21 cellular contexts compared by ENCODE assay signal in the genomic region with DNA sequence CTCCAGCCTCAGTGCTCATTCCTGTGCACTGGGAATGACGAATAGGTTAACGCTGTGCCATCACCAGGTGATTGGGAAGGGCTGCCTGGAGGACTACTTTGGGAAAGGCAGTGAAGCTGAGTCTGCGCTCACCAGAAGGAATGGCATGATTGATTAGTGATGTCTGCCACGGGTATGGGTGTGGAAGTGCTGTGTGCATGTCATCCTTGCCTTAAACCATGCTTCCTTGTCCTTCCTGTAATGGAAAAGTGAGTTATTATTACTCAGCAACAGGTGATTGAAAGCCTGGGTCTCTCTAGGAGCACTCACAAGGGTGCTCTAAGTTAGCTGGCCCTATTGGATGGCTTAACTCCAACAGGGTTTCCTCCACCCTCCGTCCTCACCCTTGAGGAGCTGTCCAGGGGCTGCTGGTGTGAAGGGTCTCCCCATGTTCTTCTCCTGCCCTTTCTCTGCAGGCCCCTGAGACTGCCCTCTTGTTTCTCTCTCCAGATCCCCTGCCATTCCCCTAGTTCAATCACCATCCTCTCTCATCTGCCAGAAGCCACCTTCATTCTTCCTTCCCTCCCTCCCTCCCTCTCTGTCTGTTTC.
"Had no signal": no experiment of that assay in that cellular context is flagged by ENCODE, and none has a peak within 500 bp of the region (broad histone marks: within the 10 kb centered on the region; RNA-seq: fewer than 3 reads in every experiment).

No MANE protein-coding gene starts in this region.

- H3K36me3 Mint-ChIP-seq: memory B cell; mesothelial cell of epicardium; natural killer cell; stimulated activated naive B cell treated with anti-CD40 and anti-IgM and Interleukin-4, amounts not matched to agents 10 μg/mL and 1 μg/mL and 100 μg/mL, for 72 hours had no signal

- H3K27ac Mint-ChIP-seq: memory B cell; mesothelial cell of epicardium; natural killer cell; stimulated activated naive B cell treated with anti-CD40 and anti-IgM and Interleukin-4, amounts not matched to agents 10 μg/mL and 1 μg/mL and 100 μg/mL, for 72 hours had no signal

- H3K27ac ChIP-seq: heart right ventricle, left lung, lower lobe of right lung, skin epidermis, testis, upper lobe of left lung, vagina had no signal

- DNase-seq: effector memory CD4-positive, alpha-beta T cell; heart right ventricle; hypothalamus; islet precursor cell; left lung; lower lobe of right lung; natural killer cell; stimulated activated CD4-positive, alpha-beta T cell treated with anti-CD3 and anti-CD28 coated beads, Interleukin-2, amount 100 ng/mL, for 24 hours; stimulated activated CD4-positive, alpha-beta T cell treated with anti-CD3 and anti-CD28 coated beads, Interleukin-4, amount 100 ng/mL, for 4 hours; stimulated activated naive B cell treated with anti-CD40 and anti-IgM and Interleukin-4, amounts not matched to agents 10 μg/mL and 1 μg/mL and 100 μg/mL, for 72 hours; stimulated activated naive CD8-positive, alpha-beta T cell treated with anti-CD3 and anti-CD28 coated beads, Interleukin-15, amount 100 ng/mL, for 72 hours; testis; upper lobe of left lung had no signal

- H3K4me1 ChIP-seq: left lung, lower lobe of right lung, upper lobe of left lung, vagina had no signal

- H3K27me3 ChIP-seq: testis, upper lobe of left lung, vagina had no signal

- H3K4me1 Mint-ChIP-seq: memory B cell; natural killer cell; stimulated activated naive B cell treated with anti-CD40 and anti-IgM and Interleukin-4, amounts not matched to agents 10 μg/mL and 1 μg/mL and 100 μg/mL, for 72 hours; stimulated activated naive CD8-positive, alpha-beta T cell treated with anti-CD3 and anti-CD28 coated beads, Interleukin-15, amount 100 ng/mL, for 72 hours had no signal

- H3K9me3 ChIP-seq: testis, vagina had no signal

- H3K27me3 Mint-ChIP-seq: memory B cell; stimulated activated naive CD8-positive, alpha-beta T cell treated with anti-CD3 and anti-CD28 coated beads, Interleukin-15, amount 100 ng/mL, for 72 hours had no signal

- FAIRE-seq: endometrium, frontal cortex had no signal

- H3K9me3 Mint-ChIP-seq: memory B cell; mesothelial cell of epicardium; natural killer cell; neural crest cell; stimulated activated naive B cell treated with anti-CD40 and anti-IgM and Interleukin-4, amounts not matched to agents 10 μg/mL and 1 μg/mL and 100 μg/mL, for 72 hours; stimulated activated naive CD8-positive, alpha-beta T cell treated with anti-CD3 and anti-CD28 coated beads, Interleukin-15, amount 100 ng/mL, for 72 hours had no signal

- H3K36me3 ChIP-seq: heart right ventricle, left lung, lower lobe of right lung, upper lobe of left lung, vagina had no signal

- H3K4me3 Mint-ChIP-seq: memory B cell; mesothelial cell of epicardium; natural killer cell; neural crest cell; stimulated activated naive B cell treated with anti-CD40 and anti-IgM and Interleukin-4, amounts not matched to agents 10 μg/mL and 1 μg/mL and 100 μg/mL, for 72 hours; stimulated activated naive CD8-positive, alpha-beta T cell treated with anti-CD3 and anti-CD28 coated beads, Interleukin-15, amount 100 ng/mL, for 72 hours had no signal

- ATAC-seq: heart right ventricle; left lung; lower lobe of right lung; natural killer cell; sciatic nerve; stimulated activated naive B cell treated with anti-CD40 and anti-IgM and Interleukin-4, amounts not matched to agents 10 μg/mL and 1 μg/mL and 100 μg/mL, for 72 hours; stimulated activated naive CD8-positive, alpha-beta T cell treated with anti-CD3 and anti-CD28 coated beads, Interleukin-15, amount 100 ng/mL, for 72 hours had no signal

- H3K4me3 ChIP-seq: heart right ventricle, left lung, lower lobe of right lung, skin epidermis, testis, upper lobe of left lung, vagina had no signal
